ENCODE assay signal across 24 cellular contexts in genomic region chr13:113427562-113428468, GRCh38. TPM values are rescaled to one million over a fixed set of nuclear protein-coding genes. Genes with fewer than 3 reads are reported as not detected.
DNase-seq lines count a peak whose midpoint lies in the region; FAIRE-seq and TF ChIP-seq lines count a peak whose summit lies in the region.
"Had no signal": no experiment of that assay in that cellular context is flagged by ENCODE, and none has a peak within 500 bp of the region (broad histone marks: within the 10 kb centered on the region; RNA-seq: fewer than 3 reads in every experiment).

No MANE protein-coding gene starts in this region.

- no peaks in the 10 kb centered on the region for H3K9me3 Mint-ChIP-seq in neural progenitor cell
- H3K9me3 Mint-ChIP-seq: activated T-helper 1 cell treated with anti-CD3 and anti-CD28 coated beads, Interleukin-12 subunit alpha, Interleukin-12 subunit beta, Interleukin-2, Interleukin-4 antibody, amounts not matched to agents 30 ng/mL and 10 ng/mL and 1 ng/mL, durations not matched to agents 14 hours and 24 hours and 36 hours; central memory CD8-positive, alpha-beta T cell; naive B cell had no signal

- TF ChIP-seq CTCF in C4-2B (conservative IDR thresholded peaks at IDR 0.05) = no peak
- TF ChIP-seq CTCF in neural progenitor cell (IDR thresholded peaks at IDR 0.05) = no peak

- H3K27me3 Mint-ChIP-seq in neural progenitor cell (ENCODE audit: insufficient read depth, low read depth) = peaks cover 2% of the 10 kb centered on the region
- H3K27me3 Mint-ChIP-seq: central memory CD8-positive, alpha-beta T cell; naive B cell had no signal

- H3K36me3 ChIP-seq in neural progenitor cell (no peaks in the 10 kb centered on the region), H7 (replicated peaks; ENCODE audit: control insufficient read depth, insufficient read depth, low read length) (no peaks in the 10 kb centered on the region)
- H3K36me3 ChIP-seq: adrenal gland, prostate gland, suprapubic skin had no signal

- H3K27ac ChIP-seq in C4-2B (peak overlapping the region; percentile 69), neural progenitor cell (no peak overlapping the region)
- H3K27ac ChIP-seq: adrenal gland, prostate gland, suprapubic skin had no signal

- peak; percentile 13 for DNase-seq in M059J (ENCODE audit: low read depth)
- peak; percentile 1 for DNase-seq in neural progenitor cell (ENCODE audit: low spot score)
- DNase-seq in H7 = no peak
- DNase-seq in GM19239 (ENCODE audit: insufficient read length, low spot score) = no peak
- no peak for DNase-seq in urothelium cell line (ENCODE audit: low spot score)
- DNase-seq in T-helper 2 cell = no peak
- DNase-seq: activated CD4-positive, CD25-positive, alpha-beta regulatory T cell; adrenal gland; C1 segment of cervical spinal cord; DMS153; naive B cell; NCI-H146; NCI-H345; NK-92 treated with Interleukin-12 subunit alpha and Interleukin-12 subunit beta, amount 100 ng/mL, for 24 hours; T-helper 1 cell had no signal

- H3K27ac Mint-ChIP-seq in neural progenitor cell = peak overlapping the region; percentile 76
- H3K27ac Mint-ChIP-seq: activated T-helper 1 cell treated with anti-CD3 and anti-CD28 coated beads, Interleukin-12 subunit alpha, Interleukin-12 subunit beta, Interleukin-2, Interleukin-4 antibody, amounts not matched to agents 30 ng/mL and 10 ng/mL and 1 ng/mL, durations not matched to agents 14 hours and 24 hours and 36 hours; naive B cell had no signal

- H3K4me3 ChIP-seq in neural progenitor cell = no peak overlapping the region
- H3K4me3 ChIP-seq in H7 (ENCODE audit: insufficient read depth, low read depth, low read length) = no peak overlapping the region
- H3K4me3 ChIP-seq: adrenal gland, prostate gland, smooth muscle cell, suprapubic skin had no signal

- no peak overlapping the region for H3K4me3 Mint-ChIP-seq in neural progenitor cell
- H3K4me3 Mint-ChIP-seq: activated T-helper 1 cell treated with anti-CD3 and anti-CD28 coated beads, Interleukin-12 subunit alpha, Interleukin-12 subunit beta, Interleukin-2, Interleukin-4 antibody, amounts not matched to agents 30 ng/mL and 10 ng/mL and 1 ng/mL, durations not matched to agents 14 hours and 24 hours and 36 hours; central memory CD8-positive, alpha-beta T cell; naive B cell had no signal

- H3K4me2 ChIP-seq in neural progenitor cell = no peak overlapping the region
- H3K4me2 ChIP-seq: smooth muscle cell had no signal

- H2AFZ ChIP-seq in neural progenitor cell (replicated peaks) = no peak overlapping the region

- H3K27me3 ChIP-seq in neural progenitor cell (no peaks in the 10 kb centered on the region), H7 (ENCODE audit: control insufficient read depth, insufficient read depth, low read length) (no peaks in the 10 kb centered on the region)
- H3K27me3 ChIP-seq: adrenal gland, suprapubic skin had no signal

- no peak overlapping the region for H3K9ac ChIP-seq in neural progenitor cell

- no peaks in the 10 kb centered on the region for H3K4me1 ChIP-seq in neural progenitor cell
- H3K4me1 ChIP-seq: adrenal gland, prostate gland, suprapubic skin had no signal

- FAIRE-seq in endometrium (lab: Jason Lieb, UNC) (peak; percentile 57), GM19239 (lab: Jason Lieb, UNC) (no peak), urothelium cell line (lab: Jason Lieb, UNC) (no peak)
- FAIRE-seq: H54, HTR-8/SVneo had no signal

- peaks cover 6% of the 10 kb centered on the region for H3K4me1 Mint-ChIP-seq in neural progenitor cell
- H3K4me1 Mint-ChIP-seq: central memory CD8-positive, alpha-beta T cell had no signal

- H3K36me3 Mint-ChIP-seq in neural progenitor cell = no peaks in the 10 kb centered on the region
- H3K36me3 Mint-ChIP-seq: naive B cell had no signal

- H3K9me3 ChIP-seq in neural progenitor cell (ENCODE audit: low read depth) = no peaks in the 10 kb centered on the region
- H3K9me3 ChIP-seq: adrenal gland, prostate gland, suprapubic skin had no signal

- no peaks in the 10 kb centered on the region for H4K20me1 ChIP-seq in neural progenitor cell (ENCODE audit: low read depth)

- no peaks in the 10 kb centered on the region for H3K79me2 ChIP-seq in neural progenitor cell (ENCODE audit: low read depth)

- H3F3A ChIP-seq in neural progenitor cell (ENCODE audit: low read depth) = no peaks in the 10 kb centered on the region

RNA-seq across cellular contexts. Expression of gene ADPRHL1, which starts 25.5 kb away (rescaled TPM):
- 0.76 and 1.4 TPM in 2 replicates for total RNA-seq in M059J (2014; rRNA removed; shearing (Covaris generic))
- total RNA-seq in neural progenitor cell (ENCODE audit: low replicate concordance) = 0.22 and 0.43 TPM in 2 replicates
- 0.89 and 1.4 TPM in 2 replicates for total RNA-seq in H7 (2014; rRNA removed; shearing (Covaris generic))

Comparison
In these comparisons a context has a peak if more than half of its experiments do, and no peak if none do; other contexts are left out.
1. DNase-seq: peak in M059J (single experiment) and neural progenitor cell (single experiment); none in H7 (single experiment), GM19239 (single experiment), urothelium cell line (single experiment) and T-helper 2 cell (0 of 5).